11 cellular contexts compared by ENCODE assay signal in genomic region chr1:91827094-91828006, GRCh38. TPM values are rescaled to one million over a fixed set of nuclear protein-coding genes. Genes with fewer than 3 reads are reported as not detected.
DNase-seq lines count a peak whose midpoint lies in the region; TF ChIP-seq lines count a peak whose summit lies in the region.
"Had no signal": no experiment of that assay in that cellular context is flagged by ENCODE, and none has a peak within 500 bp of the region (broad histone marks: within the 10 kb centered on the region; RNA-seq: fewer than 3 reads in every experiment).

No MANE protein-coding gene starts in this region.

- no peaks in the 10 kb centered on the region for H3K36me3 Mint-ChIP-seq in progenitor cell of endocrine pancreas (ENCODE audit: insufficient read depth)

- no peak overlapping the region for H3K4me3 Mint-ChIP-seq in progenitor cell of endocrine pancreas (ENCODE audit: low read depth)

- no peaks in the 10 kb centered on the region for H3K27me3 Mint-ChIP-seq in progenitor cell of endocrine pancreas

- DNase-seq in ELF-1 (ENCODE audit: low read depth, low spot score) (peak; percentile 34), SK-MEL-5 (ENCODE audit: low read depth, low spot score) (peak; percentile 94), left ventricle myocardium inferior (peak; percentile 73), progenitor cell of endocrine pancreas (ENCODE audit: low spot score, unreplicated experiment) (no peak), dedifferentiated amniotic fluid mesenchymal stem cell (ENCODE audit: extremely low spot score) (no peak), globus pallidus (ENCODE audit: low spot score) (no peak), NCI-H69 (lab: John Stamatoyannopoulos, UW) (no peak), NCI-H2171 (lab: John Stamatoyannopoulos, UW) (no peak)
- DNase-seq: activated gamma-delta T cell, NCI-H1694 had no signal

- in situ Hi-C loops in SK-MEL-5 (cut with HindIII; ENCODE audit: low pct_unique_long_range_greater_than_20kb, low sequenced_read_pairs), result no loop called here

- H3K9me3 Mint-ChIP-seq in progenitor cell of endocrine pancreas (ENCODE audit: low read depth), result no peaks in the 10 kb centered on the region

- no peak for TF ChIP-seq CTCF in left ventricle myocardium inferior (IDR thresholded peaks at IDR 0.05; ENCODE audit: borderline replicate concordance)
- TF ChIP-seq CTCF in progenitor cell of endocrine pancreas (IDR thresholded peaks at IDR 0.05; ENCODE audit: unreplicated experiment), result no peak

- intact Hi-C loops in left ventricle myocardium inferior (cut with micrococcal nuclease), result no loop called here

- H3K4me1 Mint-ChIP-seq in progenitor cell of endocrine pancreas (ENCODE audit: low read depth), result peaks cover 29% of the 10 kb centered on the region

- H3K9me3 ChIP-seq in left ventricle myocardium inferior (replicated peaks), result no peaks in the 10 kb centered on the region
- H3K9me3 ChIP-seq: HAP-1 had no signal

- H3K4me1 ChIP-seq in left ventricle myocardium inferior, result peaks cover 66% of the 10 kb centered on the region
- H3K4me1 ChIP-seq: HAP-1 had no signal

- no peaks in the 10 kb centered on the region for H3K36me3 ChIP-seq in left ventricle myocardium inferior
- H3K36me3 ChIP-seq: HAP-1 had no signal

- peak overlapping the region; percentile 38 for H3K4me3 ChIP-seq in left ventricle myocardium inferior
- H3K4me3 ChIP-seq: HAP-1 had no signal

- H3K27me3 ChIP-seq in left ventricle myocardium inferior (ENCODE audit: low read depth), result no peaks in the 10 kb centered on the region

- peak overlapping the region; percentile 89 for H3K27ac ChIP-seq in left ventricle myocardium inferior (replicated peaks)

- peak overlapping the region; percentile 78 for H3K27ac Mint-ChIP-seq in progenitor cell of endocrine pancreas

RNA-seq across cellular contexts. Expression of gene TGFBR3, which starts 58.6 kb away (rescaled TPM):
- 17.2 and 18.2 TPM in 2 replicates for total RNA-seq in SK-MEL-5 (2014; rRNA removed; shearing (Covaris generic))
- polyA plus RNA-seq in SK-MEL-5 (2015; cell fraction: cytosol; rRNA removed), result 19.0 and 21.4 TPM in 2 replicates
- polyA plus RNA-seq in SK-MEL-5 (2015; cell fraction: nucleus; rRNA removed), result 13.2 and 13.7 TPM in 2 replicates
- total RNA-seq in left ventricle myocardium inferior, result 24.6 TPM
- 4.9 and 6.6 TPM in 2 replicates for total RNA-seq in progenitor cell of endocrine pancreas

Comparison
In these comparisons a context has a peak if more than half of its experiments do, and no peak if none do; other contexts are left out.
1. DNase-seq: peak in ELF-1 (single experiment), SK-MEL-5 (single experiment) and left ventricle myocardium inferior (single experiment); none in progenitor cell of endocrine pancreas (single experiment), dedifferentiated amniotic fluid mesenchymal stem cell (single experiment), globus pallidus (single experiment), NCI-H69 (single experiment) and NCI-H2171 (single experiment).